ENCODE assay signal across 1 cellular context in genomic region chr17:82838386-82839063, GRCh38.
A peak's percentile ranks its signal among the peaks of the same experiment; 100 is the strongest.
TF ChIP-seq lines count a peak whose summit lies in the region.

No MANE protein-coding gene starts in this region.

TF ChIP-seq in HepG2, 621 proteins besides CTCF, POLR2A, EP300 and RAD21 (continued from another document and continues in another):
- TF ChIP-seq ZHX2 (IDR thresholded peaks at IDR 0.05; ENCODE audit: low read depth) (peak; percentile 62; the same call in 1 of the 2 replicates), ZHX2 (CRISPR knock-in tag; IDR thresholded peaks at IDR 0.05; ENCODE audit: borderline replicate concordance) (no peak), SOX5 (CRISPR knock-in tag; IDR thresholded peaks at IDR 0.05; ENCODE audit: borderline replicate concordance) (peak; percentile 98), FOXP4 (CRISPR knock-in tag; IDR thresholded peaks at IDR 0.05) (peak; percentile 84; the same call in 1 of the 2 replicates), KDM5B (CRISPR knock-in tag; IDR thresholded peaks at IDR 0.05; ENCODE audit: borderline replicate concordance) (no peak), MYPOP (CRISPR knock-in tag; IDR thresholded peaks at IDR 0.05) (peak; percentile 65; the same call in 1 of the 2 replicates), YEATS4 (CRISPR knock-in tag; IDR thresholded peaks at IDR 0.05; ENCODE audit: borderline replicate concordance) (peak; percentile 76), JUN (CRISPR knock-in tag; IDR thresholded peaks at IDR 0.05) (0 out of 2 replicates have a peak, but pooled peaks have one; percentile 25), ELF3 (CRISPR knock-in tag; IDR thresholded peaks at IDR 0.05) (peak; percentile 37; the same call in 1 of the 2 replicates), TBX2 (CRISPR knock-in tag; IDR thresholded peaks at IDR 0.05; ENCODE audit: borderline replicate concordance) (peak; percentile 94), ZNF691 (CRISPR knock-in tag; IDR thresholded peaks at IDR 0.05; ENCODE audit: borderline replicate concordance, low read depth) (peak; percentile 56; the same call in 1 of the 2 replicates), NAIF1 (CRISPR knock-in tag; IDR thresholded peaks at IDR 0.05; ENCODE audit: borderline replicate concordance) (no peak), NFIC (IDR thresholded peaks at IDR 0.05; ENCODE audit: low read length) (0 out of 2 replicates have a peak, but pooled peaks have one; percentile 13), KDM6A (CRISPR knock-in tag; IDR thresholded peaks at IDR 0.05; ENCODE audit: low read depth) (peak; percentile 65), RELA (CRISPR knock-in tag; IDR thresholded peaks at IDR 0.05) (no peak), MLX (CRISPR knock-in tag; IDR thresholded peaks at IDR 0.05) (0 out of 2 replicates have a peak, but pooled peaks have one; percentile 54), ASH2L (IDR thresholded peaks at IDR 0.05; ENCODE audit: insufficient read length, low read depth, low read length) (peak; percentile 48), POLR2AphosphoS2 (IDR thresholded peaks at IDR 0.05; ENCODE audit: low read depth, low read length) (no peak), KLF6 (CRISPR knock-in tag; IDR thresholded peaks at IDR 0.05) (peak; percentile 46; the same call in 1 of the 2 replicates), FOXO1 (CRISPR knock-in tag; IDR thresholded peaks at IDR 0.05) (peak; percentile 83), MNT (IDR thresholded peaks at IDR 0.05) (no peak), ZNF333 (CRISPR knock-in tag; IDR thresholded peaks at IDR 0.05; ENCODE audit: borderline replicate concordance) (no peak), HHEX (CRISPR knock-in tag; IDR thresholded peaks at IDR 0.05) (0 out of 2 replicates have a peak, but pooled peaks have one; percentile 24), ZNF629 (CRISPR knock-in tag; conservative IDR thresholded peaks at IDR 0.05) (0 out of 2 replicates have a peak, but pooled peaks have one; percentile 12), ATF3 (CRISPR knock-in tag; IDR thresholded peaks at IDR 0.05) (0 out of 2 replicates have a peak, but pooled peaks have one; percentile 60), KLF11 (CRISPR knock-in tag; IDR thresholded peaks at IDR 0.05) (peak; percentile 41; the same call in 1 of the 2 replicates), ZNF326 (CRISPR knock-in tag; IDR thresholded peaks at IDR 0.05; ENCODE audit: borderline replicate concordance) (0 out of 2 replicates have a peak, but pooled peaks have one; percentile 29), YEATS2 (CRISPR knock-in tag; IDR thresholded peaks at IDR 0.05; ENCODE audit: borderline replicate concordance) (peak; percentile 66; the same call in 1 of the 2 replicates), ZNF552 (CRISPR knock-in tag; IDR thresholded peaks at IDR 0.05; ENCODE audit: borderline replicate concordance) (no peak), HNRNPUL1 (IDR thresholded peaks at IDR 0.05; ENCODE audit: low read depth, low read length) (no peak), ZNF646 (CRISPR knock-in tag; IDR thresholded peaks at IDR 0.05) (peak; percentile 90), SUZ12 (IDR thresholded peaks at IDR 0.05; ENCODE audit: low read depth, low read length) (no peak), ZFP36L2 (CRISPR knock-in tag; IDR thresholded peaks at IDR 0.05) (no peak), ZNF556 (CRISPR knock-in tag; IDR thresholded peaks at IDR 0.05; ENCODE audit: borderline replicate concordance) (peak; percentile 42; the same call in 1 of the 2 replicates), CHD2 (IDR thresholded peaks at IDR 0.05; ENCODE audit: low read depth, low read length) (peak; percentile 33; the same call in 1 of the 2 replicates), KLF16 (CRISPR knock-in tag; IDR thresholded peaks at IDR 0.05) (peak in 1 of 2 experiments; percentile 91; a peak in 2 of 4 replicates), ZNF749 (CRISPR knock-in tag; IDR thresholded peaks at IDR 0.05; ENCODE audit: borderline replicate concordance) (peak; percentile 71; the same call in 1 of the 2 replicates), ZC3H4 (CRISPR knock-in tag; IDR thresholded peaks at IDR 0.05; ENCODE audit: borderline replicate concordance) (no peak), CAMTA2 (CRISPR knock-in tag; IDR thresholded peaks at IDR 0.05; ENCODE audit: borderline replicate concordance) (no peak), BORCS8-MEF2B (CRISPR knock-in tag; IDR thresholded peaks at IDR 0.05) (peak; percentile 70), RCOR2 (CRISPR knock-in tag; IDR thresholded peaks at IDR 0.05) (peak; percentile 75), ZNF230 (CRISPR knock-in tag; IDR thresholded peaks at IDR 0.05) (0 out of 2 replicates have a peak, but pooled peaks have one; percentile 53), MIER3 (CRISPR knock-in tag; IDR thresholded peaks at IDR 0.05; ENCODE audit: borderline replicate concordance) (peak; percentile 90; the same call in 1 of the 2 replicates)
